In the genomic region with DNA sequence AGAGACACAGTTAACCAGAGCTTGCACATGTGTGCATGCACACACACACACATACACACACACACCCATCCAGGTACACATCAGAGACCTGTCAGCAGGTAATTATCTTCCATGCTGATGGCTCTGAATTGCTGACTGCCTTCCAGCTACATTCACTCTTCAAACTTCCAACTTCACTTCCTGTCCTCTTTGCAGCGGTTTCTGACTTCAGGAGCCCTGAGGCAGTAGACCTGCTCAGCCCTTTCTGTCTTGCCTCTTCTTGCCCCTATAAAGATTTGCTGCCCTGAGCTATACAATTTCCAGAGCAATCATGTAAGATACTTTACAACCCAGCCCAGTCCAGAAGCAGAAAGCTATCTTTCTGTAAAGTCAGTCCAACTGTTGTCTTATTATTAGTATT, we compare ENCODE assay signal across 19 cellular contexts.
"Had no signal": no experiment of that assay in that cellular context is flagged by ENCODE, and none has a peak within 500 bp of the region (broad histone marks: within the 10 kb centered on the region; RNA-seq: fewer than 3 reads in every experiment).

No MANE protein-coding gene starts in this region.

- DNase-seq: activated CD4-positive, alpha-beta T cell treated with anti-CD3 and anti-CD28 coated beads for 1 hour; activated CD4-positive, alpha-beta T cell treated with anti-CD3 and anti-CD28 coated beads, Interleukin-2, amount 50 U/mL, for 48 hours; activated CD8-positive, alpha-beta memory T cell treated with anti-CD3 and anti-CD28 coated beads, Interleukin-2, amount 10 ng/mL, durations not matched to agents 7 days and 5 days; activated naive CD4-positive, alpha-beta T cell treated with anti-CD3 and anti-CD28 coated beads, Interleukin-2, amount 10 ng/mL, durations not matched to agents 7 days and 5 days; activated T-cell treated with anti-CD3 and anti-CD28 coated beads, Interleukin-2, amount 50 U/mL, for 1 hour; dorsolateral prefrontal cortex; esophagus squamous epithelium; immature natural killer cell; left cardiac atrium; lower lobe of right lung; midbrain; naive B cell; pancreas; sigmoid colon; spleen; stimulated activated naive CD8-positive, alpha-beta T cell treated with anti-CD3 and anti-CD28 coated beads, Interleukin-15, amount 100 ng/mL, for 72 hours; T-helper 1 cell had no signal

- H3K4me3 ChIP-seq: ascending aorta, dorsolateral prefrontal cortex, esophagus squamous epithelium, lower lobe of right lung, pancreas, sigmoid colon, spleen had no signal

- H3K27ac ChIP-seq: ascending aorta, dorsolateral prefrontal cortex, lower lobe of right lung, pancreas, spleen had no signal

- H3K4me1 ChIP-seq: lower lobe of right lung, pancreas, spleen had no signal

- H3K9me3 ChIP-seq: ascending aorta, esophagus squamous epithelium, lower lobe of right lung, pancreas, sigmoid colon, spleen had no signal

- H3K27me3 ChIP-seq: ascending aorta, dorsolateral prefrontal cortex, esophagus squamous epithelium, pancreas, sigmoid colon had no signal

- ATAC-seq: activated CD8-positive, alpha-beta memory T cell treated with anti-CD3 and anti-CD28 coated beads, Interleukin-2, amount 10 ng/mL, durations not matched to agents 7 days and 5 days; left cardiac atrium; lower lobe of right lung; pancreas; stimulated activated naive CD8-positive, alpha-beta T cell treated with anti-CD3 and anti-CD28 coated beads, Interleukin-15, amount 100 ng/mL, for 72 hours had no signal

- H3K36me3 ChIP-seq: ascending aorta, esophagus squamous epithelium, lower lobe of right lung, pancreas, sigmoid colon, spleen had no signal

- FAIRE-seq: endometrium, pancreas had no signal
